ENCODE assay signal across 25 cellular contexts in the genomic region with DNA sequence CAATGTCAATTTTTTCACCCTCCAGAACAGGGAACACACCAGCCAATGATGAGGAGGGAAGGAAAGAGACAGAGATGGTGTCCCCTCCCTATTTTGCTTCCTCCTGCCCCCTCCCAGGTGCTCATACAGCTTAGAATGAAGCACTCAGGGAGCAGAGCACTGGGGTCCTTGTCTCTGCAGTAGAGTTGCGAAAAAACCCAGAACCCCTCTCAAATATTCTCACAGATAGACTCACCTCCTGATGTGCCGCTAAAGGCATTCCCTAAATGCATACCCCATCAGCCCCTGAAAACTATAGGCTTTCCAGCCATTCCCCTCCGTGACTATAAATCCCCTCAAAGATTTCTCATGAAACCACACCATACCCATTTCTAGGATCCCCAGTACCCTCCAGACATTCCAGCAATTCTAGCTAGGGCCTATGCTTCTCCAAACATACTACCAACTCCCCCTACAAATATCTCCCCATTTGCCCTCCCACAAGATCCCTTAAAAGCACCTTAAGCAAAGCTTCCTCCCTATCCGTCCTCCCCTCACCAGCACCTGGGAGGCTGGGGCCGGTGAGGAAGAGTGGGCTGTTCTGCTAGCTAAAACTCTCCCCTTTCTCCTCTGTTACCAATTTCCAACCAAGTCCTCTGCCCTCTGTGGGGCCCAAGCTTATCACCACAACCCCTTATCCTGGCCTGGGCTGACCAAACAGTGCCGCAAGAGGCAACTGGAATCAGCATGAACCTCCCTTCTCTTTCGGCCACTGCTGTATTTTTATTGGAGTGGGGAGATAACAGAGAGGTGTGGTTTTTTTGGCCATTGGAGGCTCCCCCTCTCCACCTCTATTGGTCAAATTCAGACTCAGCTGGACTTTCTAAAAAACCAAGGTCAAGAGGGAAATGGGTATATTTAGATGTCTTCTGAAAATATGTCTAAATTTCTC. TPM values are rescaled to one million over a fixed set of nuclear protein-coding genes. Genes with fewer than 3 reads are reported as not detected.
"Had no signal": no experiment of that assay in that cellular context is flagged by ENCODE, and none has a peak within 500 bp of the region (broad histone marks: within the 10 kb centered on the region; RNA-seq: fewer than 3 reads in every experiment).

No MANE protein-coding gene starts in this region.

- H3K27ac ChIP-seq: hepatocyte, left ventricle myocardium inferior, testis, upper lobe of left lung had no signal

- H3K27me3 ChIP-seq: testis had no signal

- H3K27ac Mint-ChIP-seq: activated CD4-positive, alpha-beta memory T cell treated with anti-CD3 and anti-CD28 coated beads for 36 hours; activated naive CD4-positive, alpha-beta T cell treated with anti-CD3 and anti-CD28 coated beads for 36 hours; activated T-cell treated with anti-CD3 and anti-CD28 coated beads, Interleukin-2, amount 50 U/mL, for 72 hours; mesothelial cell of epicardium; nephron; stimulated activated naive B cell treated with anti-CD40 and anti-IgM and Interleukin-4, amounts not matched to agents 10 μg/mL and 1 μg/mL and 100 μg/mL, for 72 hours had no signal

- H3K9me3 Mint-ChIP-seq: activated CD4-positive, alpha-beta memory T cell treated with anti-CD3 and anti-CD28 coated beads for 36 hours; activated naive CD4-positive, alpha-beta T cell treated with anti-CD3 and anti-CD28 coated beads for 36 hours; activated T-cell treated with anti-CD3 and anti-CD28 coated beads, Interleukin-2, amount 50 U/mL, for 72 hours; mesothelial cell of epicardium; nephron; stimulated activated naive B cell treated with anti-CD40 and anti-IgM and Interleukin-4, amounts not matched to agents 10 μg/mL and 1 μg/mL and 100 μg/mL, for 72 hours had no signal

- DNase-seq: activated CD4-positive, alpha-beta memory T cell treated with anti-CD3 and anti-CD28 coated beads for 36 hours; activated CD4-positive, alpha-beta T cell treated with anti-CD3 and anti-CD28 coated beads for 48 hours; activated effector memory CD4-positive, alpha-beta T cell treated with Interleukin-2 at 50 U/mL for 16 hours; activated naive CD4-positive, alpha-beta T cell treated with anti-CD3 and anti-CD28 coated beads for 36 hours; activated T-cell treated with anti-CD3 and anti-CD28 coated beads, Interleukin-2, amount 50 U/mL, for 72 hours; amygdala; dermis blood vessel endothelial cell; effector memory CD4-positive, alpha-beta T cell; foreskin melanocyte; kidney glomerular epithelial cell; left ventricle myocardium inferior; small intestine; stimulated activated CD8-positive, alpha-beta memory T cell treated with anti-CD3 and anti-CD28 coated beads, Interleukin-4, amount 100 ng/mL, for 48 hours; stimulated activated naive B cell treated with anti-CD40 and anti-IgM and Interleukin-4, amounts not matched to agents 10 μg/mL and 1 μg/mL and 100 μg/mL, for 72 hours; T-helper 1 cell; T-helper 9 cell; testis; upper lobe of left lung had no signal

- H3K4me2 ChIP-seq: hepatocyte had no signal

- H3K36me3 Mint-ChIP-seq: activated CD4-positive, alpha-beta memory T cell treated with anti-CD3 and anti-CD28 coated beads for 36 hours; mesothelial cell of epicardium had no signal

- H2AFZ ChIP-seq: hepatocyte had no signal

- ATAC-seq: activated T-cell treated with anti-CD3 and anti-CD28 coated beads, Interleukin-2, amount 50 U/mL, for 72 hours; sciatic nerve; stimulated activated naive B cell treated with anti-CD40 and anti-IgM and Interleukin-4, amounts not matched to agents 10 μg/mL and 1 μg/mL and 100 μg/mL, for 72 hours had no signal

- H3K36me3 ChIP-seq: left ventricle myocardium inferior, upper lobe of left lung had no signal

- H3K79me2 ChIP-seq: hepatocyte had no signal

- H3K4me3 ChIP-seq: body of pancreas, hepatocyte, left ventricle myocardium inferior, testis, upper lobe of left lung had no signal

- H3K9me3 ChIP-seq: body of pancreas, left ventricle myocardium inferior, testis, upper lobe of left lung had no signal

- H3K4me3 Mint-ChIP-seq: activated CD4-positive, alpha-beta memory T cell treated with anti-CD3 and anti-CD28 coated beads for 36 hours; activated naive CD4-positive, alpha-beta T cell treated with anti-CD3 and anti-CD28 coated beads for 36 hours; activated T-cell treated with anti-CD3 and anti-CD28 coated beads, Interleukin-2, amount 50 U/mL, for 72 hours; mesothelial cell of epicardium; nephron; stimulated activated naive B cell treated with anti-CD40 and anti-IgM and Interleukin-4, amounts not matched to agents 10 μg/mL and 1 μg/mL and 100 μg/mL, for 72 hours had no signal

RNA-seq across cellular contexts. Expression of a gene that starts 54.7 kb away (rescaled TPM):
- total RNA-seq: activated CD4-positive, alpha-beta memory T cell treated with anti-CD3 and anti-CD28 coated beads for 36 hours; activated naive CD4-positive, alpha-beta T cell treated with anti-CD3 and anti-CD28 coated beads for 36 hours; activated T-cell treated with anti-CD3 and anti-CD28 coated beads, Interleukin-2, amount 50 U/mL, for 72 hours; cardiac septum; dermis blood vessel endothelial cell; left ventricle myocardium inferior; lung microvascular endothelial cell; sciatic nerve had no signal
